7 cellular contexts compared by ENCODE assay signal in the genomic region with DNA sequence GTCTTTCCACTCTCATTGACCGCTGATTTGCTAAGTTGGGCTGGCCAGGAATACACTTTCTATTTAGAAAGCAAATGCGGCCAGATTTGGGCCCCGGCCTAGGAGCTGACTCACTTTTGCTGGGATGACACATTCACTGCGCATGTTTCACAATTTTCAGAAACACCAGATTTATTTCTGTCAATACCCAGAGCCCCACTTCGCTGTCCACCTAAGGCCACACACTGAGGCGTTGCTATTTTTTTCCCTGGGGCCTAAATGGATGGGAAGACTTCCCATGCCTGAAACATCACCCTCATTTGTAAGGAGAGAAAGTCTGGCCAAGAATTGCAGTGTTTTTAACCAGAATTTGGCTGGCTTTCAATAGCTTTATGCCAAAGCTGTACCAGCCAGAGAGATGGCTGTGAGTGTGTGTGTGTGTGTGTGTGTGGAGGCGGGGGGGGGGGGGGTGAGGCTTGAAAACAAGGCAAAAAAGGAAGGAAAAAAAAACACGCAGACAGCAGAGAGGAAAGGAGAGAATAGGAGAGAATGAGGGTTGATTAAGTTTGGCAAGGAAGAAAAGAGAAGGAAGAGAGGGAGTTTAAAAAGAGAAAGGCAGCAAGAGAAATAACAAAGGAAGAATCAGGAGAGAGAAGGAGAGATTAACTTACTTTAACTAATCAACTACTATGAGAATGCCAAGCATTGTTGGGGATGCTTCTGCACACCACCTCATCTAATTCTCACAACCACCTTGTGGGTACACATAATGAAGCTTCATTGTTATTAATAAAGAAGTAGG.
DNase-seq lines count a peak whose midpoint lies in the region; ATAC-seq and TF ChIP-seq lines count a peak whose summit lies in the region.

No MANE protein-coding gene starts in this region.

- CTCF ChIA-PET in IMR-90 (lab: Yijun Ruan, JAX), result interaction anchor here (0.6 kb wide), 1 partner anchor 493 kb away, joined by 4 read pairs; no protein-coding TSS in a partner anchor
- CTCF ChIA-PET in activated CD4-positive, alpha-beta T cell treated with anti-CD3 and anti-CD28 coated beads for 36 hours (lab: Charles Lee), result interaction anchor here (0.7 kb wide), 1 partner anchor 97 kb away, joined by 3 read pairs; no protein-coding TSS in a partner anchor

- H2AK9ac ChIP-seq in IMR-90 (replicated peaks; ENCODE audit: low read depth, low read length, poor library complexity), result peak overlapping the region; percentile 56

- H3K9ac ChIP-seq in IMR-90 (ENCODE audit: low read depth, low read length), result 0 out of 2 replicates have a peak overlapping the region, but pooled peaks have one; percentile 4
- H3K9ac ChIP-seq in subcutaneous abdominal adipose tissue (ENCODE audit: low read length in 5 of 5), result peak overlapping the region in 2 of 5 donors; percentile 42 to 49

- 0% methylated on average over 4 of the region's 8 CpGs; no CpG with 5 or more reads in 1 of the 2 experiments for WGBS in IMR-90 (ENCODE audit: extremely low coverage in 2 of 2, insufficient read length in 1 of 2), 2 experiments

- no TSS peak for BruUV-seq in IMR-90 (replicated peaks; lab: Mats Ljungman, UMichigan)

- TF ChIP-seq RAD21 in IMR-90 (IDR thresholded peaks at IDR 0.05; ENCODE audit: low read length), result peak; percentile 30; the same call in 1 of the 2 replicates

- peak overlapping the region; percentile 82; the same call in 1 of the 2 replicates for H3K18ac ChIP-seq in IMR-90 (ENCODE audit: low read depth, low read length)

- peak overlapping the region; percentile 68; the same call in 2 of the 3 replicates for H2BK15ac ChIP-seq in IMR-90 (ENCODE audit: low read depth, low read length)

- no peak overlapping the region for H3K4me3 Mint-ChIP-seq in activated CD4-positive, alpha-beta T cell treated with anti-CD3 and anti-CD28 coated beads for 36 hours
- no peak overlapping the region for H3K4me3 Mint-ChIP-seq in activated naive CD8-positive, alpha-beta T cell treated with anti-CD3 and anti-CD28 coated beads for 36 hours

- H3K56ac ChIP-seq in IMR-90 (ENCODE audit: extremely low read depth, insufficient read depth, low read length), result peak overlapping the region; percentile 46

- H2BK5ac ChIP-seq in IMR-90 (ENCODE audit: low read depth, low read length, poor library complexity, severe bottlenecking), result peak overlapping the region; percentile 95

- H3K14ac ChIP-seq in IMR-90 (replicated peaks; ENCODE audit: low read depth, low read length), result peak overlapping the region; percentile 30

- peak overlapping the region; percentile 65; the same call in 1 of the 2 replicates for H4K5ac ChIP-seq in IMR-90 (ENCODE audit: low read depth, low read length)

- H3K4me1 ChIP-seq in IMR-90 (ENCODE audit: control insufficient read depth, insufficient read depth, low read length), result peaks cover 21% of the 10 kb centered on the region
- H3K4me1 ChIP-seq in subcutaneous abdominal adipose tissue (ENCODE audit: control insufficient read depth in 5 of 5, insufficient read depth in 5 of 5, low read length in 5 of 5), result peaks cover 9 to 55% (median 33%) of the 10 kb centered on the region in 5 donors

- no peak overlapping the region for H3K27ac Mint-ChIP-seq in activated CD4-positive, alpha-beta T cell treated with anti-CD3 and anti-CD28 coated beads for 36 hours
- H3K27ac Mint-ChIP-seq in activated naive CD8-positive, alpha-beta T cell treated with anti-CD3 and anti-CD28 coated beads for 36 hours, result no peak overlapping the region

- no peak overlapping the region for H3K4me3 ChIP-seq in IMR-90 (ENCODE audit: insufficient read depth, low read depth, low read length)
- no peak overlapping the region for H3K4me3 ChIP-seq in subcutaneous abdominal adipose tissue (ENCODE audit: low read depth in 1 of 5, low read length in 5 of 5)

- DNase-seq in IMR-90 (peak; percentile 99), astrocyte of the hippocampus (ENCODE audit: low read depth, low spot score) (peak; percentile 97), inferior parietal cortex (ENCODE audit: extremely low spot score) (peak; percentile 91), iPS-NIHi11 (ENCODE audit: low spot score) (no peak)
- DNase-seq in activated CD4-positive, alpha-beta T cell treated with anti-CD3 and anti-CD28 coated beads for 36 hours, result no peak
- no peak for DNase-seq in activated naive CD8-positive, alpha-beta T cell treated with anti-CD3 and anti-CD28 coated beads for 36 hours

- no peaks in the 10 kb centered on the region for H3K4me1 Mint-ChIP-seq in activated CD4-positive, alpha-beta T cell treated with anti-CD3 and anti-CD28 coated beads for 36 hours
- no peaks in the 10 kb centered on the region for H3K4me1 Mint-ChIP-seq in activated naive CD8-positive, alpha-beta T cell treated with anti-CD3 and anti-CD28 coated beads for 36 hours

- H3K27me3 ChIP-seq in IMR-90 (ENCODE audit: control insufficient read depth, insufficient read depth, low read length), result no peaks in the 10 kb centered on the region
- no peaks in the 10 kb centered on the region for H3K27me3 ChIP-seq in subcutaneous abdominal adipose tissue (ENCODE audit: control insufficient read depth in 5 of 5, insufficient read depth in 4 of 5, low read length in 5 of 5)

- H3K9me3 ChIP-seq in IMR-90 (ENCODE audit: control insufficient read depth, insufficient read depth, low read length), result no peaks in the 10 kb centered on the region
- H3K9me3 ChIP-seq in subcutaneous abdominal adipose tissue (ENCODE audit: control insufficient read depth in 5 of 5, low read length in 5 of 5), result no peaks in the 10 kb centered on the region

- H2AK5ac ChIP-seq in IMR-90 (ENCODE audit: low read depth, low read length), result peak overlapping the region; percentile 81

- H2AFZ ChIP-seq in IMR-90 (replicated peaks; ENCODE audit: low read length, poor library complexity), result peak overlapping the region; percentile 64

- H3K36me3 ChIP-seq in IMR-90 (ENCODE audit: control insufficient read depth, insufficient read depth, low read length) (no peaks in the 10 kb centered on the region), subcutaneous abdominal adipose tissue (ENCODE audit: control insufficient read depth in 5 of 5, insufficient read depth in 5 of 5, low read length in 5 of 5) (no peaks in the 10 kb centered on the region)

- H3K36me3 Mint-ChIP-seq in activated CD4-positive, alpha-beta T cell treated with anti-CD3 and anti-CD28 coated beads for 36 hours (ENCODE audit: low read depth), result no peaks in the 10 kb centered on the region
- H3K36me3 Mint-ChIP-seq in activated naive CD8-positive, alpha-beta T cell treated with anti-CD3 and anti-CD28 coated beads for 36 hours, result no peaks in the 10 kb centered on the region

- peaks cover 2% of the 10 kb centered on the region for H3K9me3 Mint-ChIP-seq in activated CD4-positive, alpha-beta T cell treated with anti-CD3 and anti-CD28 coated beads for 36 hours (ENCODE audit: low read depth)
- H3K9me3 Mint-ChIP-seq in activated naive CD8-positive, alpha-beta T cell treated with anti-CD3 and anti-CD28 coated beads for 36 hours, result no peaks in the 10 kb centered on the region

- TF ChIP-seq POLR2A in IMR-90 (IDR thresholded peaks at IDR 0.05; ENCODE audit: low read depth, low read length), result peak; percentile 40

- peaks cover 6% of the 10 kb centered on the region for H3K9me1 ChIP-seq in IMR-90 (ENCODE audit: insufficient read depth, low read length)

- POLR2A ChIA-PET in IMR-90 (lab: Charles Lee; ENCODE audit: unreplicated experiment), result no interaction called here
- POLR2A ChIA-PET in activated CD4-positive, alpha-beta T cell treated with anti-CD3 and anti-CD28 coated beads for 36 hours (lab: Charles Lee), result no interaction called here

- TF ChIP-seq CTCF in IMR-90 (conservative IDR thresholded peaks at IDR 0.05; ENCODE audit: low read depth, low read length), result no peak

- peak overlapping the region; percentile 86 for H2BK20ac ChIP-seq in IMR-90 (ENCODE audit: low read depth, low read length)

- peak overlapping the region; percentile 73; the same call in 1 of the 2 replicates for H3K27ac ChIP-seq in IMR-90 (ENCODE audit: insufficient read depth, low read length)
- peak overlapping the region; percentile 68 for H3K27ac ChIP-seq in subcutaneous abdominal adipose tissue (ENCODE audit: low read depth, low read length)

- in situ Hi-C loops in IMR-90 (cut with MboI; ENCODE audit: low sequenced_read_pairs), result no loop called here

- no peaks in the 10 kb centered on the region for H3K79me1 ChIP-seq in IMR-90 (ENCODE audit: low read depth in 1 of 2, low read length in 2 of 2)

- H4K91ac ChIP-seq in IMR-90 (ENCODE audit: insufficient read depth, low read depth, low read length), result peak overlapping the region; percentile 82

- peak; percentile 73 for ATAC-seq in IMR-90 (ENCODE audit: low read depth)
- no peak for ATAC-seq in activated CD4-positive, alpha-beta T cell treated with anti-CD3 and anti-CD28 coated beads for 36 hours

- H3K4me2 ChIP-seq in IMR-90 (ENCODE audit: low read depth, low read length), result peak overlapping the region; percentile 2; the same call in 1 of the 2 replicates

- peak overlapping the region; percentile 97 for H2BK120ac ChIP-seq in IMR-90 (ENCODE audit: low read depth, low read length)

- H4K20me1 ChIP-seq in IMR-90 (ENCODE audit: insufficient read depth, low read length), result no peaks in the 10 kb centered on the region

- dilution Hi-C loops in IMR-90 (cut with HindIII; ENCODE audit: low sequenced_read_pairs, unreplicated experiment), result no loop called here

- peak overlapping the region; percentile 42 to 79 for H4K8ac ChIP-seq in IMR-90 (ENCODE audit: low read depth in 2 of 2, low read length in 2 of 2)

- intact Hi-C loops in IMR-90 (cut with micrococcal nuclease), result loop anchor here (1.0 to 10.0 kb wide), 5 partner anchors 113 to 521 kb away; partner anchors contain the start of gene KLF4
- intact Hi-C loops in activated CD4-positive, alpha-beta T cell treated with anti-CD3 and anti-CD28 coated beads for 36 hours (cut with DNase I, micrococcal nuclease), result no loop called here

- H3K23ac ChIP-seq in IMR-90 (ENCODE audit: low read depth, low read length), result peak overlapping the region; percentile 83

- peak overlapping the region; percentile 74 for H3K4ac ChIP-seq in IMR-90 (ENCODE audit: low read depth, low read length)

- H3K27me3 Mint-ChIP-seq in activated CD4-positive, alpha-beta T cell treated with anti-CD3 and anti-CD28 coated beads for 36 hours, result no peaks in the 10 kb centered on the region
- peaks cover 3% of the 10 kb centered on the region for H3K27me3 Mint-ChIP-seq in activated naive CD8-positive, alpha-beta T cell treated with anti-CD3 and anti-CD28 coated beads for 36 hours

TF ChIP-seq in IMR-90, 13 proteins besides CTCF, POLR2A, EP300 and RAD21 (continues in another document):
- TF ChIP-seq MXI1 (IDR thresholded peaks at IDR 0.05; ENCODE audit: borderline replicate concordance, low read depth, low read length) (peak; percentile 45; the same call in 1 of the 2 replicates), MAFK (IDR thresholded peaks at IDR 0.05; ENCODE audit: low read depth, low read length) (peak; percentile 58), USF2 (IDR thresholded peaks at IDR 0.05; ENCODE audit: low read depth, low read length) (no peak)

Comparison
In these comparisons a context has a peak if more than half of its experiments do, and no peak if none do; other contexts are left out.
1. DNase-seq: peak in IMR-90 (single experiment), astrocyte of the hippocampus (single experiment) and inferior parietal cortex (single experiment); none in activated CD4-positive, alpha-beta T cell treated with anti-CD3 and anti-CD28 coated beads for 36 hours (single experiment), iPS-NIHi11 (single experiment) and activated naive CD8-positive, alpha-beta T cell treated with anti-CD3 and anti-CD28 coated beads for 36 hours (single experiment).